Comparison of ENCODE assay signal across 25 cellular contexts in genomic region chr1:2988256-2988655, GRCh38. TPM values are rescaled to one million over a fixed set of nuclear protein-coding genes. Genes with fewer than 3 reads are reported as not detected.
"Had no signal": no experiment of that assay in that cellular context is flagged by ENCODE, and none has a peak within 500 bp of the region (broad histone marks: within the 10 kb centered on the region; RNA-seq: fewer than 3 reads in every experiment).

No MANE protein-coding gene starts in this region.

- H3K4me3 Mint-ChIP-seq: activated CD4-positive, alpha-beta memory T cell treated with anti-CD3 and anti-CD28 coated beads, Interleukin-2, amount 10 ng/mL, durations not matched to agents 7 days and 5 days; activated CD8-positive, alpha-beta memory T cell treated with anti-CD3 and anti-CD28 coated beads, Interleukin-2, amount 10 ng/mL, durations not matched to agents 7 days and 5 days; dendritic cell treated with granulocyte-macrophage colony-stimulating factor and Interleukin-4, amounts not matched to agents 40 ng/mL and 50 ng/mL, for 4 days; neural progenitor cell; T-helper 2 cell treated with Interferon-gamma antibody and Interleukin-4, amounts not matched to agents 5 μg/mL and 100 μg/mL, for 36 hours had no signal

- H3K4me1 Mint-ChIP-seq: activated CD4-positive, alpha-beta memory T cell treated with anti-CD3 and anti-CD28 coated beads, Interleukin-2, amount 10 ng/mL, durations not matched to agents 7 days and 5 days; activated CD8-positive, alpha-beta memory T cell treated with anti-CD3 and anti-CD28 coated beads, Interleukin-2, amount 10 ng/mL, durations not matched to agents 7 days and 5 days had no signal

- H3K9me3 Mint-ChIP-seq: dendritic cell treated with granulocyte-macrophage colony-stimulating factor and Interleukin-4, amounts not matched to agents 40 ng/mL and 50 ng/mL, for 4 days; T-helper 2 cell treated with Interferon-gamma antibody and Interleukin-4, amounts not matched to agents 5 μg/mL and 100 μg/mL, for 36 hours had no signal

- H3K4me2 ChIP-seq: neural progenitor cell, SK-N-SH had no signal

- H3K4me3 ChIP-seq: ascending aorta, breast epithelium, esophagus squamous epithelium, lung, neural progenitor cell, pancreas, transverse colon, vagina had no signal

- ATAC-seq: activated CD8-positive, alpha-beta memory T cell treated with anti-CD3 and anti-CD28 coated beads, Interleukin-2, amount 10 ng/mL, durations not matched to agents 7 days and 5 days; pancreas had no signal

- DNase-seq: activated CD4-positive, alpha-beta memory T cell treated with anti-CD3 and anti-CD28 coated beads, Interleukin-2, amount 10 ng/mL, durations not matched to agents 7 days and 5 days; activated CD4-positive, alpha-beta T cell treated with anti-CD3 and anti-CD28 coated beads for 48 hours; activated CD4-positive, CD25-positive, alpha-beta regulatory T cell; activated CD8-positive, alpha-beta memory T cell treated with anti-CD3 and anti-CD28 coated beads, Interleukin-2, amount 10 ng/mL, durations not matched to agents 7 days and 5 days; activated naive CD4-positive, alpha-beta T cell treated with anti-CD3 and anti-CD28 coated beads, Interleukin-2, amount 50 U/mL, for 16 hours; cerebellar nuclear complex; effector memory CD4-positive, alpha-beta T cell; esophagus squamous epithelium; pancreas; SK-N-SH; stimulated activated CD4-positive, alpha-beta T cell treated with anti-CD3 and anti-CD28 coated beads, Interleukin-12 subunit alpha, Interleukin-12 subunit beta, amount 100 ng/mL, for 4 hours; stimulated activated CD4-positive, alpha-beta T cell treated with anti-CD3 and anti-CD28 coated beads, Interleukin-1b, Interleukin-23, amount 100 ng/mL, for 48 hours; stimulated activated CD8-positive, alpha-beta memory T cell treated with anti-CD3 and anti-CD28 coated beads, Interleukin-4, amount 100 ng/mL, for 48 hours; stimulated activated naive CD4-positive, alpha-beta T cell; transverse colon had no signal

- H3K27me3 ChIP-seq: ascending aorta, neural progenitor cell, pancreas, vagina had no signal

- H2AFZ ChIP-seq: neural progenitor cell had no signal

- H3K27me3 Mint-ChIP-seq: activated CD4-positive, alpha-beta memory T cell treated with anti-CD3 and anti-CD28 coated beads, Interleukin-2, amount 10 ng/mL, durations not matched to agents 7 days and 5 days; activated CD8-positive, alpha-beta memory T cell treated with anti-CD3 and anti-CD28 coated beads, Interleukin-2, amount 10 ng/mL, durations not matched to agents 7 days and 5 days; dendritic cell treated with granulocyte-macrophage colony-stimulating factor and Interleukin-4, amounts not matched to agents 40 ng/mL and 50 ng/mL, for 4 days had no signal

- H3K27ac ChIP-seq: breast epithelium, esophagus squamous epithelium, neural progenitor cell, pancreas, transverse colon, vagina had no signal

- H3K27ac Mint-ChIP-seq: activated CD4-positive, alpha-beta memory T cell treated with anti-CD3 and anti-CD28 coated beads, Interleukin-2, amount 10 ng/mL, durations not matched to agents 7 days and 5 days; activated CD8-positive, alpha-beta memory T cell treated with anti-CD3 and anti-CD28 coated beads, Interleukin-2, amount 10 ng/mL, durations not matched to agents 7 days and 5 days; dendritic cell treated with granulocyte-macrophage colony-stimulating factor and Interleukin-4, amounts not matched to agents 40 ng/mL and 50 ng/mL, for 4 days; neural progenitor cell; T-helper 2 cell treated with Interferon-gamma antibody and Interleukin-4, amounts not matched to agents 5 μg/mL and 100 μg/mL, for 36 hours had no signal

- H3K9ac ChIP-seq: neural progenitor cell, SK-N-SH had no signal

- H3K9me3 ChIP-seq: ascending aorta, esophagus squamous epithelium, pancreas, SK-N-SH, vagina had no signal

- H3K36me3 Mint-ChIP-seq: activated CD8-positive, alpha-beta memory T cell treated with anti-CD3 and anti-CD28 coated beads, Interleukin-2, amount 10 ng/mL, durations not matched to agents 7 days and 5 days; neural progenitor cell had no signal

- H3K4me1 ChIP-seq: breast epithelium, esophagus squamous epithelium, neural progenitor cell, pancreas, transverse colon, vagina had no signal

- H3K36me3 ChIP-seq: ascending aorta, breast epithelium, esophagus squamous epithelium, neural progenitor cell, pancreas, transverse colon, vagina had no signal

RNA-seq across cellular contexts. Expression of gene ACTRT2, which starts 33.0 kb away (rescaled TPM):
- total RNA-seq: activated CD4-positive, alpha-beta memory T cell treated with anti-CD3 and anti-CD28 coated beads, Interleukin-2, amount 10 ng/mL, durations not matched to agents 7 days and 5 days; activated CD8-positive, alpha-beta memory T cell treated with anti-CD3 and anti-CD28 coated beads, Interleukin-2, amount 10 ng/mL, durations not matched to agents 7 days and 5 days; ascending aorta; breast epithelium; endothelial cell of umbilical vein; esophagus squamous epithelium; lung; pancreas; renal cortical epithelial cell; subcutaneous adipose tissue; transverse colon; vagina had no signal
